In genomic region chr4:52606766-52607165, GRCh38 we compare ENCODE assay signal across 12 cellular contexts.
"Had no signal": no experiment of that assay in that cellular context is flagged by ENCODE, and none has a peak within 500 bp of the region (broad histone marks: within the 10 kb centered on the region; RNA-seq: fewer than 3 reads in every experiment).

No MANE protein-coding gene starts in this region.

- H2AFZ ChIP-seq: hepatocyte, parathyroid adenoma had no signal

- H3K79me2 ChIP-seq: hepatocyte, parathyroid adenoma had no signal

- ATAC-seq: effector memory CD8-positive, alpha-beta T cell; natural killer cell; stimulated activated memory B cell treated with anti-CD40 and anti-IgM and Interleukin-4, amounts not matched to agents 10 μg/mL and 1 μg/mL and 100 μg/mL, for 72 hours had no signal

- H3K4me2 ChIP-seq: hepatocyte had no signal

- H3K4me1 ChIP-seq: parathyroid adenoma had no signal

- H3K27me3 ChIP-seq: hepatocyte, neutrophil had no signal

- H3K27ac ChIP-seq: hepatocyte, neutrophil, parathyroid adenoma had no signal

- DNase-seq: activated CD4-positive, alpha-beta T cell treated with anti-CD3 and anti-CD28 coated beads, Interleukin-2, amount 10 ng/mL, durations not matched to agents 7 days and 5 days; activated naive CD8-positive, alpha-beta T cell treated with anti-CD3 and anti-CD28 coated beads, Interleukin-2, amount 10 ng/mL, durations not matched to agents 7 days and 5 days; anterior cingulate cortex; dermis blood vessel endothelial cell; effector memory CD8-positive, alpha-beta T cell; mesenchymal stem cell; natural killer cell; stimulated activated CD4-positive, alpha-beta T cell treated with anti-CD3 and anti-CD28 coated beads, Interleukin-2, amount 100 ng/mL, for 48 hours had no signal

- H3K4me3 ChIP-seq: hepatocyte had no signal

- H3K9ac ChIP-seq: parathyroid adenoma had no signal

- H3K9me3 ChIP-seq: neutrophil had no signal

- H3K36me3 ChIP-seq: neutrophil had no signal
